Comparison of ENCODE assay signal across 8 cellular contexts in the genomic region with DNA sequence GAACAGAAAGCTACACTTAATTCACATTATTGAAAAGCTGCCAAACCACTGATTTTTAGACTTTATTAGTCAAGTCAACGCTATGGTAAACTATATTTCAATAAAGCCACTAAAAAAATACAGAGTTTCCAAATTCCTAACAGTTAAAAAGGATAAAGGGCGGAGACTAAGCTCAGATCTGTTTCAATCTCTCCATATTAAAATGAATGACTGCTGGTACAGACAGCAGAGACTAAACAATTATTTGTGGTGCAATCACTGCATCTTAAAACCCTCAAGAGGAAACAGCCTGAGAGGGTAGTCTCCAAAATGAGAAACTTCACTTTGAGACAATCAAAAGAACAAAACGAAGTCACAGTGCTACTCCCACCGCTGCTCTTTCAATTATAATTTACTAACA. TPM values are rescaled to one million over a fixed set of nuclear protein-coding genes. Genes with fewer than 3 reads are reported as not detected.
DNase-seq lines count a peak whose midpoint lies in the region; ATAC-seq and TF ChIP-seq lines count a peak whose summit lies in the region.

No MANE protein-coding gene starts in this region.

- no peaks in the 10 kb centered on the region for H3K27me3 Mint-ChIP-seq in T-helper 17 cell

- H3K9ac ChIP-seq in skeletal muscle satellite cell (ENCODE audit: low read depth, low read length), result peak overlapping the region; percentile 94

- H3K27ac ChIP-seq in foreskin keratinocyte, result peak overlapping the region; percentile 51

- no peaks in the 10 kb centered on the region for H3K9me3 ChIP-seq in T-helper 17 cell (ENCODE audit: control insufficient read depth, low read length, poor library complexity, severe bottlenecking)
- no peaks in the 10 kb centered on the region for H3K9me3 ChIP-seq in skeletal muscle satellite cell (replicated peaks; ENCODE audit: low read length)

- ATAC-seq in T-helper 17 cell (no peak), foreskin keratinocyte (no peak), HG03095 (IDR thresholded peaks at IDR 0.05; ENCODE audit: unreplicated experiment) (no peak), GM21360 (IDR thresholded peaks at IDR 0.05; ENCODE audit: unreplicated experiment) (no peak), left colon (no peak)

- TF ChIP-seq CTCF in foreskin keratinocyte (conservative IDR thresholded peaks at IDR 0.05), result no peak

- peak overlapping the region; percentile 95 for H3K4me3 Mint-ChIP-seq in T-helper 17 cell

- H3K4me1 ChIP-seq in foreskin keratinocyte (peaks cover 28% of the 10 kb centered on the region), skeletal muscle satellite cell (ENCODE audit: control insufficient read depth, insufficient read depth, low read length) (peaks cover 35% of the 10 kb centered on the region)

- peak overlapping the region; percentile 86 for H3K27ac Mint-ChIP-seq in T-helper 17 cell

- no peaks in the 10 kb centered on the region for H3K36me3 ChIP-seq in skeletal muscle satellite cell (ENCODE audit: insufficient read depth, low read length)

- peaks cover 2% of the 10 kb centered on the region for H3K36me3 Mint-ChIP-seq in T-helper 17 cell (ENCODE audit: low read depth)

- peaks cover 50% of the 10 kb centered on the region for H3K4me1 Mint-ChIP-seq in T-helper 17 cell

- H3K4me3 ChIP-seq in skeletal muscle satellite cell (ENCODE audit: low read length), result peak overlapping the region; percentile 91

- peak overlapping the region; percentile 96 for H3K4me2 ChIP-seq in skeletal muscle satellite cell (ENCODE audit: low read length)

- DNase-seq in HCEC 1CT (peak; percentile 24), T-helper 17 cell (no peak), foreskin keratinocyte (no peak), left colon (no peak), NCI-H2107 (lab: John Stamatoyannopoulos, UW) (no peak)

- intact Hi-C loops in left colon (cut with DNase I, micrococcal nuclease), result no loop called here

- H3K27me3 ChIP-seq in foreskin keratinocyte (no peaks in the 10 kb centered on the region), skeletal muscle satellite cell (ENCODE audit: control insufficient read depth, insufficient read depth, low read length) (no peaks in the 10 kb centered on the region)

RNA-seq across cellular contexts. Expression of a gene that starts 1.3 kb away (rescaled TPM):
- total RNA-seq in T-helper 17 cell, result 10 to 100 TPM; 76.5 to 80.1 TPM
- total RNA-seq in foreskin keratinocyte, result 63.6 and 64.8 TPM in 2 replicates
- polyA plus RNA-seq in foreskin keratinocyte, result 26.4 and 33.3 TPM in 2 replicates
- total RNA-seq in skeletal muscle satellite cell (2012; rRNA removed), result 40.4 and 53.2 TPM in 2 replicates
- total RNA-seq in left colon, result 10 to 100 TPM; 56.5 to 66.8 TPM
